3 cellular contexts compared by ENCODE assay signal in genomic region chr6:42813906-42814444, GRCh38.
TF ChIP-seq lines count a peak whose summit lies in the region.

No MANE protein-coding gene starts in this region.

TF ChIP-seq in HepG2, 621 proteins besides CTCF, POLR2A, EP300 and RAD21:
- peak; percentile 93 to 96 for TF ChIP-seq MAFK (conservative IDR thresholded peaks at IDR 0.05 in 1 of 2, IDR thresholded peaks at IDR 0.05 in 1 of 2; ENCODE audit: low read length in 2 of 2)
- peak; percentile 92 for TF ChIP-seq MAFF (IDR thresholded peaks at IDR 0.05; ENCODE audit: low read depth, low read length)
- TF ChIP-seq ZNF326 (CRISPR knock-in tag; IDR thresholded peaks at IDR 0.05; ENCODE audit: borderline replicate concordance) = no peak

TF ChIP-seq in SK-N-SH, 30 proteins besides CTCF, POLR2A, EP300 and RAD21:
- TF ChIP-seq TAF1 (IDR thresholded peaks at IDR 0.05; ENCODE audit: borderline replicate concordance, low read depth, low read length) = no peak
- TF ChIP-seq CHD2 (IDR thresholded peaks at IDR 0.05; ENCODE audit: low read length, partially characterized antibody) = no peak
- TF ChIP-seq JUND (IDR thresholded peaks at IDR 0.05) = no peak
- TF ChIP-seq TCF12 (IDR thresholded peaks at IDR 0.05) = peak; percentile 26; the same call in 1 of the 2 replicates
TF ChIP-seq in SK-N-SH: peak in this region for 1.

TF ChIP-seq in K562, 482 proteins besides CTCF, POLR2A, EP300 and RAD21:
- TF ChIP-seq MAFG (tag; conservative IDR thresholded peaks at IDR 0.05) = peak; percentile 72
- peak; percentile 69 for TF ChIP-seq C11orf30 (IDR thresholded peaks at IDR 0.05; ENCODE audit: low read depth)
- no peak for TF ChIP-seq ZNF384 (IDR thresholded peaks at IDR 0.05; ENCODE audit: low read depth, low read length)
- peak; percentile 91 for TF ChIP-seq ZNF316 (IDR thresholded peaks at IDR 0.05)
- peak; percentile 75 for TF ChIP-seq MAFF (IDR thresholded peaks at IDR 0.05; ENCODE audit: low read length)
- peak; percentile 84 for TF ChIP-seq MAFK (IDR thresholded peaks at IDR 0.05; ENCODE audit: low read length)
